ENCODE assay signal across 29 cellular contexts in the genomic region with DNA sequence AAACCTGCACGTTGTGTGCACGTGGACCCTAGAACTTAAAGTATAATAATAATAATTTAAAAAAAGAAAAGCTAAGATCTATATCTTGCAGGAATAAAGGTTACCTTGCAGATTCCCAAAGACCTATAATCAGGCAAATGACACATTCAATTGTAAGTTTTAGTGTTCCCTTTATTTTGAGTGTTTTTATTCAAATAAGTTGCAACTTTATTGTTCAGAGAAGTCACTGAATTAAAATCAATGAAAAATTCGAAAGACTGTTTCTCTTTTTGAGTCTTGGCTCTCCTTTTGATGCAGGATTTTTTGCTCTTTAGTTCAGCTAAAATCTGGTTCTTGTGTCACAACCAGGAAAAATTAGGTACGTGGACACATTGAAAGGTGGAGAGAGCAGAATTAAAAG.
"Had no signal": no experiment of that assay in that cellular context is flagged by ENCODE, and none has a peak within 500 bp of the region (broad histone marks: within the 10 kb centered on the region; RNA-seq: fewer than 3 reads in every experiment).

No MANE protein-coding gene starts in this region.

- DNase-seq: colonic mucosa; cortex of kidney; dermis blood vessel endothelial cell; dorsolateral prefrontal cortex; effector CD4-positive, alpha-beta T cell; effector CD8-positive, alpha-beta T cell; effector memory CD4-positive, alpha-beta T cell; effector memory CD8-positive, alpha-beta T cell; endodermal cell; erythroblast; esophagus squamous epithelium; foreskin fibroblast; foreskin keratinocyte; foreskin melanocyte; gastrocnemius medialis; glutamatergic neuron; head of caudate nucleus; heart left ventricle; heart right ventricle had no signal

- H3K79me2 ChIP-seq: hepatocyte had no signal

- H3K9me3 ChIP-seq: colonic mucosa, esophagus muscularis mucosa, esophagus squamous epithelium, gastrocnemius medialis had no signal

- H3K36me3 ChIP-seq: colonic mucosa, esophagus squamous epithelium, gastrocnemius medialis, heart left ventricle, heart right ventricle had no signal

- H2AFZ ChIP-seq: hepatocyte had no signal

- H3K4me3 ChIP-seq: colonic mucosa, coronary artery, dorsolateral prefrontal cortex, esophagus muscularis mucosa, esophagus squamous epithelium, gastrocnemius medialis, gastroesophageal sphincter, heart left ventricle, heart right ventricle, hepatocyte had no signal

- H3K27ac ChIP-seq: colonic mucosa, coronary artery, dorsolateral prefrontal cortex, epithelial cell of prostate, esophagus muscularis mucosa, esophagus squamous epithelium, foreskin keratinocyte, gastrocnemius medialis, gastroesophageal sphincter, heart left ventricle, heart right ventricle, hepatocyte had no signal

- H3K4me2 ChIP-seq: hepatocyte had no signal

- ATAC-seq: effector memory CD8-positive, alpha-beta T cell; esophagus mucosa; foreskin keratinocyte; gastrocnemius medialis; gastroesophageal sphincter; heart left ventricle; heart right ventricle had no signal

- H3K4me1 ChIP-seq: colonic mucosa, esophagus muscularis mucosa, esophagus squamous epithelium, foreskin keratinocyte, gastrocnemius medialis, gastroesophageal sphincter, heart left ventricle, heart right ventricle had no signal

- H3K27me3 ChIP-seq: colonic mucosa, dorsolateral prefrontal cortex, esophagus muscularis mucosa, esophagus squamous epithelium, gastrocnemius medialis, gastroesophageal sphincter, heart left ventricle, heart right ventricle, hepatocyte had no signal

- FAIRE-seq: colon, endometrium, endothelial cell of umbilical vein, frontal cortex had no signal
